In the genomic region with DNA sequence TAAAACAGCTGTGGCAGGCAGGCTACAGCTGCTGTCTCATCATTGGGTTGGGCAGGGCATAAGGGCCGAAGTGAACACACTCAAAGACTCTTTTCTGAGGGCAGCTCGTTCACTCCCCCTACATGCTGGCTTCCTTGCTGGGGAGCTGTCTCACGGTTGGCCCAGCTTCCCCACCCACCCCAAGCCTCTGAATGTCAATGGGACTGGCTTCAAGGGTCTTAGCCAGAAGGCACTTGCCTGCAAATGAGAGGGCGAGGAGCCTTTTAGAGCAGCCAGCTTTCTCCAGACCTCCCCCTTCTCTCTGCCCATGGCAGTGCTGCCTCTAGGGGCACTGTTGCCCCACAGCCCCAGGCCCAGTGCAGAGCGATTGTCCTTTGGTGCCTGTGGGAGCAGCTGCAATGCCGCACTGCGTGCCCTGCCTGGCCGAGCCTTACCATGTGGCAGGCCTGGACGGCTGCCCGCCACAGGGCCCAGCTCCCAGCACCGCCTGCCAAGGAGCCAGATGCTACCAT, we compare ENCODE assay signal across 9 cellular contexts.
DNase-seq lines count a peak whose midpoint lies in the region; ATAC-seq, FAIRE-seq and TF ChIP-seq lines count a peak whose summit lies in the region.
"Had no signal": no experiment of that assay in that cellular context is flagged by ENCODE, and none has a peak within 500 bp of the region (broad histone marks: within the 10 kb centered on the region; RNA-seq: fewer than 3 reads in every experiment).

No MANE protein-coding gene starts in this region.

- no peak overlapping the region for H3K9ac ChIP-seq in kidney (ENCODE audit: low read length in 2 of 2)

- no peak for TF ChIP-seq EP300 in stomach (IDR thresholded peaks at IDR 0.05)

- H3K9me3 ChIP-seq in kidney (ENCODE audit: control insufficient read depth in 1 of 2, low read length in 2 of 2) (no peaks in the 10 kb centered on the region), stomach (no peaks in the 10 kb centered on the region)

- H3K4me3 ChIP-seq in kidney (ENCODE audit: low read length in 2 of 2) (no peak overlapping the region), stomach (no peak overlapping the region)
- H3K4me3 ChIP-seq: lung had no signal

- DNase-seq in AG20443 (ENCODE audit: low spot score) (peak; percentile 89), NCI-H524 (lab: John Stamatoyannopoulos, UW) (peak; percentile 85 to 95), chondrocyte (ENCODE audit: low spot score) (no peak), kidney (peak; percentile 76), stomach (no peak), SW480 (ENCODE audit: low spot score) (no peak)

- H3K36me3 ChIP-seq in kidney (ENCODE audit: control insufficient read depth in 1 of 2, insufficient read depth in 2 of 2, low read length in 2 of 2) (no peaks in the 10 kb centered on the region), stomach (peaks cover 0 to 13% (median 0%) of the 10 kb centered on the region in 4 donors)

- TF ChIP-seq POLR2A in stomach (IDR thresholded peaks at IDR 0.05), result no peak

- H3K36me3 Mint-ChIP-seq in chondrocyte (ENCODE audit: low read depth), result peaks cover 3% of the 10 kb centered on the region

- H3K27me3 Mint-ChIP-seq in chondrocyte (ENCODE audit: low read depth), result no peaks in the 10 kb centered on the region

- H3K4me1 ChIP-seq in kidney (ENCODE audit: control insufficient read depth in 1 of 2, insufficient read depth in 1 of 2, low read depth in 1 of 2, low read length in 2 of 2) (no peaks in the 10 kb centered on the region), stomach (peaks cover 0 to 17% (median 8%) of the 10 kb centered on the region in 4 donors)

- WGBS in stomach, 5 donors, result 46 to 79% (median 69%) methylated on average over 10 to 11 of the region's 11 CpGs

- H3K27me3 ChIP-seq in stomach, result no peaks in the 10 kb centered on the region

- FAIRE-seq in kidney (lab: Jason Lieb, UNC), result no peak

- no peak overlapping the region for H3K4me3 Mint-ChIP-seq in chondrocyte (ENCODE audit: unreplicated experiment)

- H3K4me1 Mint-ChIP-seq in chondrocyte (ENCODE audit: low read depth), result no peaks in the 10 kb centered on the region

- ATAC-seq in GM19351 (IDR thresholded peaks at IDR 0.05; ENCODE audit: unreplicated experiment) (peak; percentile 74), HG02610 (IDR thresholded peaks at IDR 0.05; ENCODE audit: unreplicated experiment) (no peak)

- no peak overlapping the region for H3K27ac Mint-ChIP-seq in chondrocyte (ENCODE audit: unreplicated experiment)

- H3K27ac ChIP-seq in kidney (ENCODE audit: low read depth in 2 of 2, low read length in 2 of 2), result no peak overlapping the region
- peak overlapping the region in 1 of 5 donors; percentile 57 for H3K27ac ChIP-seq in stomach

- H3K9me3 Mint-ChIP-seq in chondrocyte (ENCODE audit: low read depth), result no peaks in the 10 kb centered on the region

- TF ChIP-seq CTCF in chondrocyte (IDR thresholded peaks at IDR 0.05), result peak; percentile 71
- peak; percentile 55 for TF ChIP-seq CTCF in kidney (IDR thresholded peaks at IDR 0.05; ENCODE audit: borderline replicate concordance, extremely low read depth, insufficient read depth)
- peak in 4 of 7 experiments; percentile 26 to 35 (median 33) for TF ChIP-seq CTCF in stomach (IDR thresholded peaks at IDR 0.05)

- intact Hi-C loops in kidney (cut with DNase I), result no loop called here
- intact Hi-C loops in stomach (cut with DNase I; ENCODE audit: low total_unique reads), result no loop called here

Comparison
In these comparisons a context has a peak if more than half of its experiments do, and no peak if none do; other contexts are left out.
1. DNase-seq: peak in AG20443 (single experiment), NCI-H524 (2 of 2) and kidney (single experiment); none in chondrocyte (single experiment), stomach (single experiment) and SW480 (single experiment).
2. Peak in every context shown above with its lines, with median percentiles within 50 percentile points of each other: CTCF ChIP-seq.